ENCODE assay signal across 17 cellular contexts in genomic region chr6:164085086-164085485, GRCh38.
DNase-seq lines count a peak whose midpoint lies in the region; ATAC-seq, FAIRE-seq and TF ChIP-seq lines count a peak whose summit lies in the region.
"Had no signal": no experiment of that assay in that cellular context is flagged by ENCODE, and none has a peak within 500 bp of the region (broad histone marks: within the 10 kb centered on the region; RNA-seq: fewer than 3 reads in every experiment).

No MANE protein-coding gene starts in this region.

- no peaks in the 10 kb centered on the region for H3K9me3 Mint-ChIP-seq in progenitor cell of endocrine pancreas (ENCODE audit: low read depth)
- no peaks in the 10 kb centered on the region for H3K9me3 Mint-ChIP-seq in activated T-cell treated with anti-CD3 and anti-CD28 coated beads, Interleukin-2, amount 50 U/mL, for 24 hours
- H3K9me3 Mint-ChIP-seq: activated B cell treated with CpG ODN at 0.5 μM for 24 hours; CD8-positive, alpha-beta T cell; stimulated activated naive CD8-positive, alpha-beta T cell treated with anti-CD3 and anti-CD28 coated beads, Interleukin-15, amount 100 ng/mL, for 72 hours had no signal

- H3K4me3 Mint-ChIP-seq in progenitor cell of endocrine pancreas (ENCODE audit: low read depth), result no peak overlapping the region
- H3K4me3 Mint-ChIP-seq in activated T-cell treated with anti-CD3 and anti-CD28 coated beads, Interleukin-2, amount 50 U/mL, for 24 hours, result no peak overlapping the region
- H3K4me3 Mint-ChIP-seq: activated B cell treated with CpG ODN at 0.5 μM for 24 hours; activated naive CD8-positive, alpha-beta T cell treated with anti-CD3 and anti-CD28 coated beads for 36 hours had no signal

- H3K9me3 ChIP-seq in kidney (ENCODE audit: control insufficient read depth in 1 of 2, low read length in 2 of 2), result no peaks in the 10 kb centered on the region
- H3K9me3 ChIP-seq: prostate gland had no signal

- H3K36me3 ChIP-seq in kidney (ENCODE audit: control insufficient read depth in 1 of 2, insufficient read depth in 2 of 2, low read length in 2 of 2), result no peaks in the 10 kb centered on the region
- H3K36me3 ChIP-seq: prostate gland had no signal

- peak overlapping the region; percentile 53 for H3K27ac Mint-ChIP-seq in progenitor cell of endocrine pancreas
- no peak overlapping the region for H3K27ac Mint-ChIP-seq in activated T-cell treated with anti-CD3 and anti-CD28 coated beads, Interleukin-2, amount 50 U/mL, for 24 hours
- H3K27ac Mint-ChIP-seq: activated B cell treated with CpG ODN at 0.5 μM for 24 hours; activated naive CD8-positive, alpha-beta T cell treated with anti-CD3 and anti-CD28 coated beads for 36 hours; CD8-positive, alpha-beta T cell; stimulated activated naive CD8-positive, alpha-beta T cell treated with anti-CD3 and anti-CD28 coated beads, Interleukin-15, amount 100 ng/mL, for 72 hours had no signal

- peaks cover 1% of the 10 kb centered on the region for H3K4me1 Mint-ChIP-seq in progenitor cell of endocrine pancreas (ENCODE audit: low read depth)
- no peaks in the 10 kb centered on the region for H3K4me1 Mint-ChIP-seq in activated T-cell treated with anti-CD3 and anti-CD28 coated beads, Interleukin-2, amount 50 U/mL, for 24 hours (ENCODE audit: low read depth)
- H3K4me1 Mint-ChIP-seq: activated naive CD8-positive, alpha-beta T cell treated with anti-CD3 and anti-CD28 coated beads for 36 hours had no signal

- H3K36me3 Mint-ChIP-seq in progenitor cell of endocrine pancreas (ENCODE audit: insufficient read depth), result no peaks in the 10 kb centered on the region
- no peaks in the 10 kb centered on the region for H3K36me3 Mint-ChIP-seq in activated T-cell treated with anti-CD3 and anti-CD28 coated beads, Interleukin-2, amount 50 U/mL, for 24 hours (ENCODE audit: low read depth)
- H3K36me3 Mint-ChIP-seq: activated naive CD8-positive, alpha-beta T cell treated with anti-CD3 and anti-CD28 coated beads for 36 hours; CD8-positive, alpha-beta T cell had no signal

- ATAC-seq in Right ventricle myocardium inferior (peak; percentile 24), HG02588 (IDR thresholded peaks at IDR 0.05; ENCODE audit: unreplicated experiment) (no peak), HG02973 (IDR thresholded peaks at IDR 0.05; ENCODE audit: unreplicated experiment) (no peak)
- ATAC-seq: CD8-positive, alpha-beta T cell; stimulated activated naive CD8-positive, alpha-beta T cell treated with anti-CD3 and anti-CD28 coated beads, Interleukin-15, amount 100 ng/mL, for 72 hours had no signal

- H3K27ac ChIP-seq in kidney (ENCODE audit: low read depth in 2 of 2, low read length in 2 of 2), result no peak overlapping the region
- H3K27ac ChIP-seq: prostate gland had no signal

- intact Hi-C loops in Right ventricle myocardium inferior (cut with DNase I) (loop anchor here (5.0 kb wide), 1 partner anchor 98 kb away; no protein-coding TSS in a partner anchor), cardiac septum (cut with DNase I) (no loop called here), kidney (cut with DNase I) (no loop called here)

- no peaks in the 10 kb centered on the region for H3K4me1 ChIP-seq in kidney (ENCODE audit: control insufficient read depth in 1 of 2, insufficient read depth in 1 of 2, low read depth in 1 of 2, low read length in 2 of 2)
- H3K4me1 ChIP-seq: prostate gland had no signal

- peaks cover 2% of the 10 kb centered on the region for H3K27me3 Mint-ChIP-seq in progenitor cell of endocrine pancreas
- H3K27me3 Mint-ChIP-seq in activated T-cell treated with anti-CD3 and anti-CD28 coated beads, Interleukin-2, amount 50 U/mL, for 24 hours, result peaks cover 23% of the 10 kb centered on the region
- H3K27me3 Mint-ChIP-seq: activated B cell treated with CpG ODN at 0.5 μM for 24 hours had no signal

- peak; percentile 70 for DNase-seq in Right ventricle myocardium inferior (ENCODE audit: missing footprints)
- no peak for DNase-seq in cardiac septum (ENCODE audit: low spot score)
- peak; percentile 45 for DNase-seq in kidney
- DNase-seq in progenitor cell of endocrine pancreas (ENCODE audit: low spot score, unreplicated experiment), result no peak
- no peak for DNase-seq in activated T-cell treated with anti-CD3 and anti-CD28 coated beads, Interleukin-2, amount 50 U/mL, for 24 hours
- DNase-seq in NCI-H526 (lab: John Stamatoyannopoulos, UW), result no peak
- DNase-seq: 8988T; activated B cell treated with CpG ODN at 0.5 μM for 24 hours; activated naive CD8-positive, alpha-beta T cell treated with anti-CD3 and anti-CD28 coated beads for 36 hours; CD8-positive, alpha-beta T cell; glutamatergic neuron; MM.1S; stimulated activated naive CD8-positive, alpha-beta T cell treated with anti-CD3 and anti-CD28 coated beads, Interleukin-15, amount 100 ng/mL, for 72 hours had no signal

- no peak overlapping the region for H3K9ac ChIP-seq in kidney (ENCODE audit: low read length in 2 of 2)

- no peak overlapping the region for H3K4me3 ChIP-seq in kidney (ENCODE audit: low read length in 2 of 2)
- H3K4me3 ChIP-seq: prostate gland had no signal

- no peak for FAIRE-seq in kidney (lab: Jason Lieb, UNC)
- FAIRE-seq: GM18507 had no signal

- no peak for TF ChIP-seq CTCF in kidney (IDR thresholded peaks at IDR 0.05; ENCODE audit: borderline replicate concordance, extremely low read depth, insufficient read depth)
- TF ChIP-seq CTCF in progenitor cell of endocrine pancreas (IDR thresholded peaks at IDR 0.05; ENCODE audit: unreplicated experiment), result no peak

Comparison
In these comparisons a context has a peak if more than half of its experiments do, and no peak if none do; other contexts are left out.
1. DNase-seq: peak in Right ventricle myocardium inferior (single experiment) and kidney (single experiment); none in cardiac septum (single experiment), progenitor cell of endocrine pancreas (single experiment), activated T-cell treated with anti-CD3 and anti-CD28 coated beads, Interleukin-2, amount 50 U/mL, for 24 hours (single experiment) and NCI-H526 (0 of 2).